In genomic region chr15:98684995-98685525, GRCh38 we compare ENCODE assay signal across 24 cellular contexts. TPM values are rescaled to one million over a fixed set of nuclear protein-coding genes. Genes with fewer than 3 reads are reported as not detected.
DNase-seq lines count a peak whose midpoint lies in the region; ATAC-seq and TF ChIP-seq lines count a peak whose summit lies in the region.
"Had no signal": no experiment of that assay in that cellular context is flagged by ENCODE, and none has a peak within 500 bp of the region (broad histone marks: within the 10 kb centered on the region; RNA-seq: fewer than 3 reads in every experiment).

No MANE protein-coding gene starts in this region.

- no peak for ATAC-seq in HG03095 (IDR thresholded peaks at IDR 0.05; ENCODE audit: unreplicated experiment)
- ATAC-seq: GM23338; stimulated activated naive B cell treated with anti-CD40 and anti-IgM and Interleukin-4, amounts not matched to agents 10 μg/mL and 1 μg/mL and 100 μg/mL, for 72 hours had no signal

- no peaks in the 10 kb centered on the region for H3K9me3 ChIP-seq in skeletal muscle satellite cell (replicated peaks; ENCODE audit: low read length)
- H3K9me3 ChIP-seq: Peyer's patch, prostate gland, suprapubic skin, uterus had no signal

- TF ChIP-seq CTCF in RWPE1 (conservative IDR thresholded peaks at IDR 0.05; ENCODE audit: low read depth): no peak

- DNase-seq in EH (ENCODE audit: low read depth) (peak; percentile 77), RWPE1 (ENCODE audit: low spot score) (no peak), glomerular visceral epithelial cell (ENCODE audit: extremely low spot score) (peak; percentile 46), OCI-M2 (lab: John Stamatoyannopoulos, UW; ENCODE audit: unreplicated experiment) (no peak), kidney glomerular epithelial cell (lab: John Stamatoyannopoulos, UW) (no peak)
- DNase-seq: activated CD4-positive, alpha-beta T cell treated with anti-CD3 and anti-CD28 coated beads for 4 hours; activated naive CD4-positive, alpha-beta T cell treated with anti-CD3 and anti-CD28 coated beads for 36 hours; activated T-cell treated with anti-CD3 and anti-CD28 coated beads, Interleukin-2, amount 50 U/mL, for 48 hours; amygdala; CD8-positive, alpha-beta memory T cell; DMS153; kidney; NCI-H1436; NCI-H510A treated with DMSO at 0.1 percent for 48 hours; Peyer's patch; stimulated activated CD4-positive, alpha-beta T cell treated with anti-CD3 and anti-CD28 coated beads, Interleukin-4, amount 100 ng/mL, for 24 hours; stimulated activated naive B cell treated with anti-CD40 and anti-IgM and Interleukin-4, amounts not matched to agents 10 μg/mL and 1 μg/mL and 100 μg/mL, for 72 hours; uterus had no signal

- H3K4me2 ChIP-seq in skeletal muscle satellite cell (ENCODE audit: low read length): peak overlapping the region; percentile 49

- no peak overlapping the region for H3K9ac ChIP-seq in skeletal muscle satellite cell (ENCODE audit: low read depth, low read length)

- H3K27ac ChIP-seq in RWPE1: peak overlapping the region; percentile 63
- H3K27ac ChIP-seq: cardiac muscle cell, Peyer's patch, suprapubic skin had no signal

- no peaks in the 10 kb centered on the region for H3K36me3 ChIP-seq in skeletal muscle satellite cell (ENCODE audit: insufficient read depth, low read length)
- H3K36me3 ChIP-seq: cardiac muscle cell, Peyer's patch, prostate gland, suprapubic skin, uterus had no signal

- H3K4me1 ChIP-seq in skeletal muscle satellite cell (ENCODE audit: control insufficient read depth, insufficient read depth, low read length): peaks cover 40% of the 10 kb centered on the region

- H3K27me3 ChIP-seq in skeletal muscle satellite cell (ENCODE audit: control insufficient read depth, insufficient read depth, low read length): no peaks in the 10 kb centered on the region
- H3K27me3 ChIP-seq: cardiac muscle cell, Peyer's patch, suprapubic skin, uterus had no signal

- CTCF ChIA-PET in RWPE1 (lab: Yijun Ruan, JAX): no interaction called here

- POLR2A ChIA-PET in RWPE1 (lab: Yijun Ruan, JAX; ENCODE audit: low non-redundant PET): no interaction called here

- no peak overlapping the region for H3K4me3 ChIP-seq in skeletal muscle satellite cell (ENCODE audit: low read length)
- H3K4me3 ChIP-seq: cardiac muscle cell, GM23338, Peyer's patch, prostate gland, suprapubic skin, uterus had no signal

RNA-seq across cellular contexts. Expression of gene IGF1R, which starts 36.7 kb away (rescaled TPM):
- 11.2 and 25.3 TPM in 2 replicates for total RNA-seq in skeletal muscle satellite cell (2012; rRNA removed)

Comparison
In these comparisons a context has a peak if more than half of its experiments do, and no peak if none do; other contexts are left out.
1. DNase-seq: peak in EH (single experiment) and glomerular visceral epithelial cell (single experiment); none in RWPE1 (single experiment), OCI-M2 (single experiment) and kidney glomerular epithelial cell (single experiment).